Comparison of ENCODE assay signal across 8 cellular contexts in genomic region chr2:238320648-238321281, GRCh38. TPM values are rescaled to one million over a fixed set of nuclear protein-coding genes. Genes with fewer than 3 reads are reported as not detected.
DNase-seq lines count a peak whose midpoint lies in the region; ATAC-seq and FAIRE-seq lines count a peak whose summit lies in the region.

No MANE protein-coding gene starts in this region.

- no CpG with 5 or more reads among the region's 65 CpGs for whole genome bisulfite sequencing in iPS DF 6.9 (ENCODE audit: insufficient coverage, insufficient read length)
- WGBS in small intestine, 3 donors: 1 to 3% (median 2%) methylated on average over 32 to 65 of the region's 65 CpGs

- H3K4me3 ChIP-seq in iPS DF 6.9 (ENCODE audit: low read length): peak overlapping the region; percentile 95
- H3K4me3 ChIP-seq in small intestine (ENCODE audit: low read depth in 1 of 2, low read length in 2 of 2): peak overlapping the region; percentile 81 to 83

- no peaks in the 10 kb centered on the region for H3K4me1 ChIP-seq in iPS DF 6.9 (ENCODE audit: control insufficient read depth, insufficient read depth, low read length)
- H3K4me1 ChIP-seq in small intestine (ENCODE audit: control insufficient read depth in 2 of 2, insufficient read depth in 1 of 2, low read depth in 1 of 2, low read length in 1 of 2): peaks cover 0 to 2% of the 10 kb centered on the region in 2 donors

- H3K4me3 Mint-ChIP-seq in activated T-helper 17 cell treated with anti-CD3 and anti-CD28 coated beads, Interleukin-2, amount 50 U/mL, for 72 hours: peak overlapping the region; percentile 66

- H3K36me3 Mint-ChIP-seq in activated T-helper 17 cell treated with anti-CD3 and anti-CD28 coated beads, Interleukin-2, amount 50 U/mL, for 72 hours (ENCODE audit: low read depth): peaks cover 5% of the 10 kb centered on the region

- peaks cover 6% of the 10 kb centered on the region for H3K4me1 Mint-ChIP-seq in activated T-helper 17 cell treated with anti-CD3 and anti-CD28 coated beads, Interleukin-2, amount 50 U/mL, for 72 hours

- ATAC-seq in GM19035 (IDR thresholded peaks at IDR 0.05; ENCODE audit: unreplicated experiment): peak; percentile 46
- ATAC-seq in HG03175 (IDR thresholded peaks at IDR 0.05; ENCODE audit: unreplicated experiment): peak; percentile 40
- peak; percentile 44 for ATAC-seq in activated T-helper 17 cell treated with anti-CD3 and anti-CD28 coated beads, Interleukin-2, amount 50 U/mL, for 72 hours (replicated peaks)

- H3K9me3 Mint-ChIP-seq in activated T-helper 17 cell treated with anti-CD3 and anti-CD28 coated beads, Interleukin-2, amount 50 U/mL, for 72 hours: no peaks in the 10 kb centered on the region

- FAIRE-seq in small intestine (lab: Jason Lieb, UNC): no peak

- H3K36me3 ChIP-seq in iPS DF 6.9 (ENCODE audit: control insufficient read depth, insufficient read depth, low read length) (no peaks in the 10 kb centered on the region), small intestine (ENCODE audit: control insufficient read depth in 2 of 2, insufficient read depth in 2 of 2, low read length in 2 of 2) (no peaks in the 10 kb centered on the region)

- no peaks in the 10 kb centered on the region for H3K27me3 ChIP-seq in iPS DF 6.9 (ENCODE audit: control insufficient read depth, insufficient read depth, low read length)
- H3K27me3 ChIP-seq in small intestine (ENCODE audit: control insufficient read depth in 2 of 2, insufficient read depth in 2 of 2, low read length in 2 of 2): no peaks in the 10 kb centered on the region

- H3K27ac ChIP-seq in iPS DF 6.9 (ENCODE audit: low read length) (no peak overlapping the region), small intestine (ENCODE audit: low read depth in 1 of 2, low read length in 1 of 2) (no peak overlapping the region)

- DNase-seq in AG20443 (ENCODE audit: low spot score): peak; percentile 53
- DNase-seq in iPS DF 6.9 (ENCODE audit: low read depth, low spot score): no peak
- DNase-seq in small intestine: no peak
- no peak for DNase-seq in NOMO-1 (lab: John Stamatoyannopoulos, UW; ENCODE audit: unreplicated experiment in 2 of 2)
- DNase-seq in NCI-H446 (lab: John Stamatoyannopoulos, UW): no peak

- peaks cover 1% of the 10 kb centered on the region for H3K27me3 Mint-ChIP-seq in activated T-helper 17 cell treated with anti-CD3 and anti-CD28 coated beads, Interleukin-2, amount 50 U/mL, for 72 hours

- peak overlapping the region; percentile 38 for H3K27ac Mint-ChIP-seq in activated T-helper 17 cell treated with anti-CD3 and anti-CD28 coated beads, Interleukin-2, amount 50 U/mL, for 72 hours

- H3K9me3 ChIP-seq in iPS DF 6.9 (ENCODE audit: control insufficient read depth, insufficient read depth, low read length) (no peaks in the 10 kb centered on the region), small intestine (ENCODE audit: control insufficient read depth, low read depth) (no peaks in the 10 kb centered on the region)

RNA-seq across cellular contexts. Expression of gene TRAF3IP1, which starts 0.4 kb away (rescaled TPM):
- total RNA-seq in activated T-helper 17 cell treated with anti-CD3 and anti-CD28 coated beads, Interleukin-2, amount 50 U/mL, for 72 hours: 1 to 10 TPM; 3.4 to 7.2 TPM
- polyA plus RNA-seq in small intestine: 1 to 10 TPM; 5.1 to 7.8 (median 7.1) TPM

RNA-seq across cellular contexts. Expression of gene PER2, which starts 32.4 kb away (rescaled TPM):
- 10 to 100 TPM in 1 of 2 donors, 1 to 10 TPM in 1; 6.2 to 23.7 TPM for total RNA-seq in activated T-helper 17 cell treated with anti-CD3 and anti-CD28 coated beads, Interleukin-2, amount 50 U/mL, for 72 hours
- 1 to 10 TPM; 2.2 to 5.6 (median 2.7) TPM for polyA plus RNA-seq in small intestine
